9 cellular contexts compared by ENCODE assay signal in the genomic region with DNA sequence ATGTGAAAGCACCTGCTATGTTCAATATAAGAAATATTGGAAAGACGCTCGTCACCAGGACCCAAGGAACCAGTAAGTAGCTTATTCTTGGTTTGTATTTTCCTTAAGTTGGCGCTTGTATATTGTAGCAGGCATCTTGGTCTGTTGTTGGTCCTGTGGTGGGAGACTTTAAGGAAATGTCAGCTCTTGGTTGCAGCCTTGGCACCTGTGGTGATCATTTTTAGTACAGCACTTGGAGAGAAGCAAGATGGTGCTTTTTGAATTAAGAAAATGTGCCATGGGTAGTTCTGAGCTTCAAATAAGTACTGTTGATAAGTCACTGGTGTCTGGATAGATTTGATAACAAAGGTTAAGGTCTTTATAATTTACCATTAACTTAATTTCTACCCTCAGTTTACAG. TPM values are rescaled to one million over a fixed set of nuclear protein-coding genes. Genes with fewer than 3 reads are reported as not detected.
A peak's percentile ranks its signal among the peaks of the same experiment; 100 is the strongest.
DNase-seq lines count a peak whose midpoint lies in the region; ATAC-seq, FAIRE-seq and TF ChIP-seq lines count a peak whose summit lies in the region.
"Had no signal": no experiment of that assay in that cellular context is flagged by ENCODE, and none has a peak within 500 bp of the region (broad histone marks: within the 10 kb centered on the region; RNA-seq: fewer than 3 reads in every experiment).

No MANE protein-coding gene starts in this region.

- TF ChIP-seq POLR2A in right lobe of liver (IDR thresholded peaks at IDR 0.05): no peak

- peaks cover 46% of the 10 kb centered on the region for H3K36me3 ChIP-seq in astrocyte (ENCODE audit: insufficient read depth, low read length)
- H3K36me3 ChIP-seq in right lobe of liver: peaks cover 9 to 46% (median 24%) of the 10 kb centered on the region in 4 donors
- H3K36me3 ChIP-seq in tibial artery: peaks cover 30 to 47% (median 33%) of the 10 kb centered on the region in 3 donors

- H3K4me2 ChIP-seq in astrocyte (ENCODE audit: low read length): peak overlapping the region; percentile 87

- no peaks in the 10 kb centered on the region for H3K27me3 Mint-ChIP-seq in activated T-cell treated with anti-CD3 and anti-CD28 coated beads, Interleukin-2, amount 50 U/mL, for 4 hours (ENCODE audit: low read depth)
- H3K27me3 Mint-ChIP-seq in astrocyte (ENCODE audit: low read depth, unreplicated experiment): no peaks in the 10 kb centered on the region

- H3K36me3 Mint-ChIP-seq in activated T-cell treated with anti-CD3 and anti-CD28 coated beads, Interleukin-2, amount 50 U/mL, for 4 hours (ENCODE audit: insufficient read depth): peaks cover 37% of the 10 kb centered on the region
- H3K36me3 Mint-ChIP-seq in astrocyte (ENCODE audit: low read depth, unreplicated experiment): peaks cover 27% of the 10 kb centered on the region

- peak overlapping the region; percentile 96 for H3K27ac Mint-ChIP-seq in astrocyte (ENCODE audit: unreplicated experiment)

- no peak for TF ChIP-seq CTCF in astrocyte (IDR thresholded peaks at IDR 0.05; ENCODE audit: insufficient read depth, low read depth, low read length)
- TF ChIP-seq CTCF in right lobe of liver (IDR thresholded peaks at IDR 0.05): no peak
- no peak for TF ChIP-seq CTCF in tibial artery (IDR thresholded peaks at IDR 0.05)

- H4K20me1 ChIP-seq in astrocyte (ENCODE audit: insufficient read depth, low read length): peaks cover 56% of the 10 kb centered on the region

- peaks cover 51% of the 10 kb centered on the region for H3K79me2 ChIP-seq in astrocyte (ENCODE audit: insufficient read depth, low read length)

- H3K27ac ChIP-seq in astrocyte (ENCODE audit: low read depth, low read length) (peak overlapping the region; percentile 93), right lobe of liver (peak overlapping the region in 2 of 3 donors; percentile 73 to 87), tibial artery (peak overlapping the region; percentile 83 to 91)

- no peaks in the 10 kb centered on the region for H3K9me3 ChIP-seq in astrocyte (ENCODE audit: insufficient read depth, low read depth, low read length)
- H3K9me3 ChIP-seq in right lobe of liver: no peaks in the 10 kb centered on the region
- no peaks in the 10 kb centered on the region for H3K9me3 ChIP-seq in tibial artery

- no peaks in the 10 kb centered on the region for H3K9me3 Mint-ChIP-seq in activated T-cell treated with anti-CD3 and anti-CD28 coated beads, Interleukin-2, amount 50 U/mL, for 4 hours
- H3K9me3 Mint-ChIP-seq in astrocyte (ENCODE audit: unreplicated experiment): no peaks in the 10 kb centered on the region

- H3K9ac ChIP-seq in astrocyte (ENCODE audit: low read length): peak overlapping the region; percentile 98

- DNase-seq in activated T-cell treated with anti-CD3 and anti-CD28 coated beads, Interleukin-2, amount 50 U/mL, for 4 hours: no peak
- DNase-seq in activated T-cell treated with anti-CD3 and anti-CD28 coated beads for 4 hours: no peak
- no peak for DNase-seq in astrocyte (ENCODE audit: low read depth)
- no peak for DNase-seq in right lobe of liver
- no peak for DNase-seq in tibial artery
- DNase-seq in occipital lobe (lab: John Stamatoyannopoulos, UW): no peak
- no peak for DNase-seq in MV-4-11 (lab: John Stamatoyannopoulos, UW)
- DNase-seq in SIG-M5 (lab: John Stamatoyannopoulos, UW): no peak
- DNase-seq: Kasumi-1 had no signal

- WGBS in right lobe of liver (ENCODE audit: insufficient coverage, low coverage, low lambda C conversion rate, missing lambda C conversion rate): 20% methylated on average over 3 of the region's 3 CpGs

- peaks cover 37% of the 10 kb centered on the region for H3K4me1 Mint-ChIP-seq in activated T-cell treated with anti-CD3 and anti-CD28 coated beads, Interleukin-2, amount 50 U/mL, for 4 hours (ENCODE audit: low read depth)
- H3K4me1 Mint-ChIP-seq in astrocyte (ENCODE audit: low read depth, unreplicated experiment): peaks cover 11% of the 10 kb centered on the region

- no peak for ATAC-seq in activated T-cell treated with anti-CD3 and anti-CD28 coated beads, Interleukin-2, amount 50 U/mL, for 4 hours
- ATAC-seq in right lobe of liver: no peak

- no peak for FAIRE-seq in astrocyte (lab: Jason Lieb, UNC)

- intact Hi-C loops in right lobe of liver (cut with DNase I): no loop called here
- intact Hi-C loops in tibial artery (cut with DNase I; ENCODE audit: low total_unique reads): no loop called here

- H3K4me1 ChIP-seq in astrocyte (ENCODE audit: insufficient read depth, low read length): peaks cover 9% of the 10 kb centered on the region
- H3K4me1 ChIP-seq in right lobe of liver: peaks cover 0 to 20% (median 6%) of the 10 kb centered on the region in 4 donors
- peaks cover 0 to 27% (median 15%) of the 10 kb centered on the region in 4 donors for H3K4me1 ChIP-seq in tibial artery

- H3K4me3 ChIP-seq in astrocyte (ENCODE audit: insufficient read depth, low read depth, low read length): peak overlapping the region; percentile 100
- H3K4me3 ChIP-seq in right lobe of liver: peak overlapping the region; percentile 83 to 95 (median 91)
- peak overlapping the region; percentile 68 to 72 for H3K4me3 ChIP-seq in tibial artery

- no peaks in the 10 kb centered on the region for H3K27me3 ChIP-seq in astrocyte (ENCODE audit: insufficient read depth, low read length)
- H3K27me3 ChIP-seq in right lobe of liver: no peaks in the 10 kb centered on the region
- no peaks in the 10 kb centered on the region for H3K27me3 ChIP-seq in tibial artery

- H2AFZ ChIP-seq in astrocyte (ENCODE audit: low read depth, low read length): no peak overlapping the region

- peak overlapping the region; percentile 99 for H3K4me3 Mint-ChIP-seq in activated T-cell treated with anti-CD3 and anti-CD28 coated beads, Interleukin-2, amount 50 U/mL, for 4 hours
- H3K4me3 Mint-ChIP-seq in astrocyte (ENCODE audit: unreplicated experiment): peak overlapping the region; percentile 95

RNA-seq across cellular contexts. Expression of a gene that starts 1.1 kb away (rescaled TPM):
- total RNA-seq in activated T-cell treated with anti-CD3 and anti-CD28 coated beads, Interleukin-2, amount 50 U/mL, for 4 hours: 1,000 to 10,000 TPM; 2,226 to 2,409 (median 2,351) TPM
- total RNA-seq in astrocyte: 1,230 and 1,351 TPM in 2 replicates
- 100 to 1,000 TPM; 420 to 946 (median 518) TPM for total RNA-seq in right lobe of liver
- 2,521 TPM for total RNA-seq in occipital lobe
